ENCODE assay signal across 18 cellular contexts in the genomic region with DNA sequence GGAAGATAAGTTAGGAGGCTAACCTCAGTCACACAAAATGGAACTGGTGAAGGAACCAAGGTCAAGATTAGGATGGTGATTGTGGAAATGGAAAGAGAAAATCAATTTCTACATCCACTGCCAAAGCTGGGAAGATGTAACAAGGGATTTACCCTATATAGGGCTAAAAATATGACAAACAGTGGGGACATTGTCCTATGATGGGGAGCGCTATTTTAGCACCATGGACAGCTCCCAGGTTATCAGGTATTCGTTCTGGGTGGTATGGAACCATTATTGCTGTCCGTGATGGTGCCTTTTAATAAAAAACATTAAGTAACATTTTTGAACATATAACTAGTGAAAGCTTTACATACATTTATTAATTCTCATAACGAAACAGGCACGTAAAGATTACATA.
DNase-seq lines count a peak whose midpoint lies in the region; ATAC-seq, FAIRE-seq and TF ChIP-seq lines count a peak whose summit lies in the region.
"Had no signal": no experiment of that assay in that cellular context is flagged by ENCODE, and none has a peak within 500 bp of the region (broad histone marks: within the 10 kb centered on the region; RNA-seq: fewer than 3 reads in every experiment).

No MANE protein-coding gene starts in this region.

- peaks cover 37% of the 10 kb centered on the region for H3K27me3 Mint-ChIP-seq in endodermal cell (ENCODE audit: insufficient read depth)

- peaks cover 0 to 8% of the 10 kb centered on the region in 2 experiments; a peak in 3 of 5 replicates for H3K27me3 ChIP-seq in HepG2 (ENCODE audit: control insufficient read depth in 1 of 2, insufficient read depth in 2 of 2, low read length in 2 of 2)
- peaks cover 0 to 2% of the 10 kb centered on the region in 2 donors for H3K27me3 ChIP-seq in right lobe of liver
- peaks cover 49% of the 10 kb centered on the region for H3K27me3 ChIP-seq in endodermal cell (ENCODE audit: control insufficient read depth, insufficient read depth, low read length, poor library complexity, severe bottlenecking)
- peaks cover 0 to 5% of the 10 kb centered on the region in 2 donors for H3K27me3 ChIP-seq in body of pancreas

- in situ Hi-C loops in HepG2 (cut with HindIII; ENCODE audit: extremely low pct_ligation_motif_present, low pct_unique_long_range_greater_than_20kb): no loop called here

- H3K9me3 Mint-ChIP-seq in endodermal cell: no peaks in the 10 kb centered on the region

- H3K4me1 Mint-ChIP-seq in endodermal cell: no peaks in the 10 kb centered on the region

- peak; percentile 5 for DNase-seq in HepG2 (ENCODE audit: low spot score)
- no peak for DNase-seq in right lobe of liver
- peak; percentile 26 for DNase-seq in RPMI7951 (ENCODE audit: low read depth)
- peak; percentile 84 for DNase-seq in endodermal cell
- DNase-seq in hippocampal formation (lab: John Stamatoyannopoulos, UW): no peak
- no peak for DNase-seq in nucleus accumbens (lab: John Stamatoyannopoulos, UW)
- no peak for DNase-seq in body of pancreas
- DNase-seq: activated gamma-delta T cell; Calu3; effector memory CD4-positive, alpha-beta T cell; HCEC 1CT; MM.1S; NCI-H774; T-helper 9 cell had no signal

- no peak for TF ChIP-seq RAD21 in HepG2 (CRISPR knock-in tag; IDR thresholded peaks at IDR 0.05)

- TF ChIP-seq EP300 in HepG2 (IDR thresholded peaks at IDR 0.05; ENCODE audit: low read depth in 2 of 2, low read length in 2 of 2) (no peak), HepG2 (CRISPR knock-in tag; IDR thresholded peaks at IDR 0.05; ENCODE audit: borderline replicate concordance) (no peak)

- ATAC-seq in HepG2 (no peak), right lobe of liver (no peak), GM21786 (IDR thresholded peaks at IDR 0.05; ENCODE audit: unreplicated experiment) (no peak), body of pancreas (no peak)

- H3K9me3 ChIP-seq in HepG2 (ENCODE audit: low read length) (no peaks in the 10 kb centered on the region), right lobe of liver (no peaks in the 10 kb centered on the region), endodermal cell (ENCODE audit: control insufficient read depth, low read length) (no peaks in the 10 kb centered on the region), body of pancreas (no peaks in the 10 kb centered on the region)

- H3K79me2 ChIP-seq in HepG2 (ENCODE audit: insufficient read depth, low read length): no peaks in the 10 kb centered on the region

- FAIRE-seq in HepG2 (lab: Jason Lieb, UNC): no peak
- FAIRE-seq: frontal cortex had no signal

- H3K4me1 ChIP-seq in HepG2 (ENCODE audit: insufficient read depth, low read length) (no peaks in the 10 kb centered on the region), right lobe of liver (peaks cover 0 to 3% (median 0%) of the 10 kb centered on the region in 4 donors), endodermal cell (ENCODE audit: control insufficient read depth, insufficient read depth, low read length) (no peaks in the 10 kb centered on the region), body of pancreas (peaks cover 8% of the 10 kb centered on the region)

- POLR2A ChIA-PET in HepG2 (lab: Yijun Ruan, JAX): no interaction called here

- TF ChIP-seq POLR2A in HepG2 (IDR thresholded peaks at IDR 0.05; ENCODE audit: insufficient read depth in 1 of 2, low read depth in 2 of 2, low read length in 2 of 2) (no peak), right lobe of liver (IDR thresholded peaks at IDR 0.05) (no peak), body of pancreas (IDR thresholded peaks at IDR 0.05) (no peak)

- TF ChIP-seq CTCF in HepG2 (CRISPR knock-in tag; IDR thresholded peaks at IDR 0.05) (no peak), right lobe of liver (IDR thresholded peaks at IDR 0.05) (no peak), endodermal cell (conservative IDR thresholded peaks at IDR 0.05) (no peak), body of pancreas (IDR thresholded peaks at IDR 0.05) (no peak)

- H4K20me1 ChIP-seq in HepG2 (ENCODE audit: insufficient read depth, low read length): no peaks in the 10 kb centered on the region; the same call in 1 of the 2 replicates

- intact Hi-C loops in HepG2 (cut with micrococcal nuclease; ENCODE audit: unreplicated experiment) (loop anchor here (5.0 kb wide), 1 partner anchor 103 kb away; no protein-coding TSS in a partner anchor), right lobe of liver (cut with DNase I) (no loop called here), body of pancreas (cut with DNase I) (no loop called here)

- H3K9ac ChIP-seq in HepG2 (ENCODE audit: insufficient read depth, low read depth, low read length): no peak overlapping the region
- H3K9ac ChIP-seq in endodermal cell (ENCODE audit: extremely low read depth, low read length, poor library complexity, severe bottlenecking): no peak overlapping the region

- H3K27ac Mint-ChIP-seq in endodermal cell: no peak overlapping the region
- H3K27ac Mint-ChIP-seq: mesothelial cell of epicardium had no signal

- CTCF ChIA-PET in HepG2 (lab: Yijun Ruan, JAX; ENCODE audit: low intra/inter-chr PET ratio, low total read pairs): no interaction called here

- no peaks in the 10 kb centered on the region for H3K36me3 Mint-ChIP-seq in endodermal cell (ENCODE audit: low read depth)
- H3K36me3 Mint-ChIP-seq: mesothelial cell of epicardium had no signal

- no peak overlapping the region for H3K4me3 Mint-ChIP-seq in endodermal cell
- H3K4me3 Mint-ChIP-seq: mesothelial cell of epicardium had no signal

- H3K27ac ChIP-seq in HepG2 (ENCODE audit: extremely low read length, insufficient read depth, low read length) (no peak overlapping the region), right lobe of liver (no peak overlapping the region), endodermal cell (ENCODE audit: low read depth, low read length) (no peak overlapping the region), body of pancreas (no peak overlapping the region)
- H3K27ac ChIP-seq: skin epidermis had no signal

- 66% methylated on average over 5 of the region's 5 CpGs for WGBS in HepG2 (ENCODE audit: low lambda C conversion rate)
- 46% methylated on average over 5 of the region's 5 CpGs for WGBS in right lobe of liver (ENCODE audit: insufficient coverage, low coverage, low lambda C conversion rate, missing lambda C conversion rate)
- WGBS in endodermal cell (ENCODE audit: insufficient coverage in 1 of 2, insufficient read length in 1 of 2), 2 experiments: 54 to 86% methylated on average over 2 to 4 of the region's 5 CpGs
- WGBS in body of pancreas, 2 donors: 35 to 44% methylated on average over 5 of the region's 5 CpGs

- no TSS peak for BruUV-seq in HepG2 (replicated peaks; lab: Mats Ljungman, UMichigan)

- H3K36me3 ChIP-seq in HepG2 (replicated peaks in 1 of 2; ENCODE audit: control insufficient read depth in 1 of 2, insufficient read depth in 2 of 2, low read length in 2 of 2) (no peaks in the 10 kb centered on the region), right lobe of liver (no peaks in the 10 kb centered on the region), endodermal cell (ENCODE audit: control insufficient read depth, insufficient read depth, low read length) (no peaks in the 10 kb centered on the region), body of pancreas (replicated peaks in 1 of 2; ENCODE audit: insufficient read depth in 1 of 2, low read depth in 2 of 2) (no peaks in the 10 kb centered on the region)

- H3K4me3 ChIP-seq in HepG2 (replicated peaks in 1 of 3; ENCODE audit: insufficient read depth in 1 of 3, low read depth in 2 of 3, low read length in 3 of 3) (no peak overlapping the region), right lobe of liver (no peak overlapping the region), endodermal cell (ENCODE audit: low read length) (no peak overlapping the region), body of pancreas (no peak overlapping the region)
- H3K4me3 ChIP-seq: skin epidermis had no signal

- H3K4me2 ChIP-seq in HepG2 (ENCODE audit: low read depth, low read length): no peak overlapping the region

- H2AFZ ChIP-seq in HepG2 (ENCODE audit: low read length): no peak overlapping the region

TF ChIP-seq in HepG2, 621 proteins besides CTCF, POLR2A, EP300 and RAD21 (continues in another document):
- TF ChIP-seq MATR3 (CRISPR knock-in tag; IDR thresholded peaks at IDR 0.05): no peak
- TF ChIP-seq KLF6 (CRISPR knock-in tag; IDR thresholded peaks at IDR 0.05): 0 out of 2 replicates have a peak, but pooled peaks have one; percentile 57
- TF ChIP-seq POGZ (CRISPR knock-in tag; IDR thresholded peaks at IDR 0.05): no peak
- no peak for TF ChIP-seq DR1 (CRISPR knock-in tag; IDR thresholded peaks at IDR 0.05)
- TF ChIP-seq SKI (IDR thresholded peaks at IDR 0.05; ENCODE audit: partially characterized antibody): no peak
- no peak for TF ChIP-seq ETV6 (CRISPR knock-in tag; conservative IDR thresholded peaks at IDR 0.05)
- no peak for TF ChIP-seq HIVEP1 (CRISPR knock-in tag; IDR thresholded peaks at IDR 0.05)
- TF ChIP-seq ZNF232 (CRISPR knock-in tag; IDR thresholded peaks at IDR 0.05; ENCODE audit: borderline replicate concordance): peak; percentile 65; the same call in 1 of the 2 replicates
- TF ChIP-seq YEATS4 (CRISPR knock-in tag; IDR thresholded peaks at IDR 0.05; ENCODE audit: borderline replicate concordance): no peak
- TF ChIP-seq ZFP1 (CRISPR knock-in tag; IDR thresholded peaks at IDR 0.05): no peak
- TF ChIP-seq NFYB (CRISPR knock-in tag; IDR thresholded peaks at IDR 0.05): no peak
- TF ChIP-seq JDP2 (CRISPR knock-in tag; IDR thresholded peaks at IDR 0.05; ENCODE audit: borderline replicate concordance): no peak
- TF ChIP-seq, protein P1, sequence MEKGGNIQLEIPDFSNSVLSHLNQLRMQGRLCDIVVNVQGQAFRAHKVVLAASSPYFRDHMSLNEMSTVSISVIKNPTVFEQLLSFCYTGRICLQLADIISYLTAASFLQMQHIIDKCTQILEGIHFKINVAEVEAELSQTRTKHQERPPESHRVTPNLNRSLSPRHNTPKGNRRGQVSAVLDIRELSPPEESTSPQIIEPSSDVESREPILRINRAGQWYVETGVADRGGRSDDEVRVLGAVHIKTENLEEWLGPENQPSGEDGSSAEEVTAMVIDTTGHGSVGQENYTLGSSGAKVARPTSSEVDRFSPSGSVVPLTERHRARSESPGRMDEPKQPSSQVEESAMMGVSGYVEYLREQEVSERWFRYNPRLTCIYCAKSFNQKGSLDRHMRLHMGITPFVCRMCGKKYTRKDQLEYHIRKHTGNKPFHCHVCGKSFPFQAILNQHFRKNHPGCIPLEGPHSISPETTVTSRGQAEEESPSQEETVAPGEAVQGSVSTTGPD (CRISPR knock-in tag; IDR thresholded peaks at IDR 0.05): no peak
- no peak for TF ChIP-seq MAF1 (CRISPR knock-in tag; IDR thresholded peaks at IDR 0.05; ENCODE audit: borderline replicate concordance)
- TF ChIP-seq, protein P2, sequence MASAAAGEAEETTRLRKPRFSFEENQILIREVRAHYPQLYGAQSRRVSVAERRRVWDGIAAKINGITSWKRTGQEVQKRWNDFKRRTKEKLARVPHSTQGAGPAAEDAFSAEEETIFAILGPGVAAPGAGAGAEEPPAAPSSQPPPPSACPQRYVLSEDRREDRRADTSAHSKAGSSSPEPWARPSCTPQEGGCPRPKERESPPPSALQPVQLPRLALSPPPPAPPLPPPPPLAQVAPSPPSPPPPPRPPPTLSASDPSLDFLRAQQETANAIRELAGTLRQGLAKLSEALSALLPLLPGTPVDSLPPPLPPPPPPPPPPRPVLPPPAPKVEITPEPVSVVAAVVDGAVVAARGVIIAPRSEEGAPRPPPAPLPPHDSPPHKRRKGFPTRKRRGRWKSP (CRISPR knock-in tag; IDR thresholded peaks at IDR 0.05): no peak

Comparison
In these comparisons a context has a peak if more than half of its experiments do, and no peak if none do; other contexts are left out.
1. DNase-seq: peak in HepG2 (single experiment), RPMI7951 (single experiment) and endodermal cell (single experiment); none in right lobe of liver (0 of 3), hippocampal formation (0 of 2), nucleus accumbens (0 of 56) and body of pancreas (0 of 4).